1 cellular context compared by ENCODE assay signal in genomic region chr9:137139468-137140150, GRCh38.
A peak's percentile ranks its signal among the peaks of the same experiment; 100 is the strongest.
TF ChIP-seq lines count a peak whose summit lies in the region.

No MANE protein-coding gene starts in this region.

TF ChIP-seq in H1, 55 proteins besides CTCF, POLR2A, EP300 and RAD21:
- TF ChIP-seq CHD2 (IDR thresholded peaks at IDR 0.05; ENCODE audit: low read length): no peak
- peak; percentile 53; the same call in 1 of the 2 replicates for TF ChIP-seq SUZ12 (IDR thresholded peaks at IDR 0.05; ENCODE audit: low read length)
- 0 out of 2 replicates have a peak, but pooled peaks have one; percentile 19 for TF ChIP-seq CREB1 (IDR thresholded peaks at IDR 0.05)
- TF ChIP-seq, protein P1, sequence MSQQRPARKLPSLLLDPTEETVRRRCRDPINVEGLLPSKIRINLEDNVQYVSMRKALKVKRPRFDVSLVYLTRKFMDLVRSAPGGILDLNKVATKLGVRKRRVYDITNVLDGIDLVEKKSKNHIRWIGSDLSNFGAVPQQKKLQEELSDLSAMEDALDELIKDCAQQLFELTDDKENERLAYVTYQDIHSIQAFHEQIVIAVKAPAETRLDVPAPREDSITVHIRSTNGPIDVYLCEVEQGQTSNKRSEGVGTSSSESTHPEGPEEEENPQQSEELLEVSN (IDR thresholded peaks at IDR 0.05): peak; percentile 82
- no peak for TF ChIP-seq ATF3 (IDR thresholded peaks at IDR 0.05; ENCODE audit: insufficient read depth, low read depth, low read length)
- peak; percentile 62 for TF ChIP-seq EZH2 (IDR thresholded peaks at IDR 0.05; ENCODE audit: low read depth, low read length, severe bottlenecking)
- TF ChIP-seq, protein P2, sequence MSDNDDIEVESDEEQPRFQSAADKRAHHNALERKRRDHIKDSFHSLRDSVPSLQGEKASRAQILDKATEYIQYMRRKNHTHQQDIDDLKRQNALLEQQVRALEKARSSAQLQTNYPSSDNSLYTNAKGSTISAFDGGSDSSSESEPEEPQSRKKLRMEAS (IDR thresholded peaks at IDR 0.05): peak; percentile 93
- TF ChIP-seq RNF2 (IDR thresholded peaks at IDR 0.05; ENCODE audit: borderline replicate concordance, low read depth, low read length, missing control alignments, poor library complexity, severe bottlenecking): peak; percentile 19
